In the genomic region with DNA sequence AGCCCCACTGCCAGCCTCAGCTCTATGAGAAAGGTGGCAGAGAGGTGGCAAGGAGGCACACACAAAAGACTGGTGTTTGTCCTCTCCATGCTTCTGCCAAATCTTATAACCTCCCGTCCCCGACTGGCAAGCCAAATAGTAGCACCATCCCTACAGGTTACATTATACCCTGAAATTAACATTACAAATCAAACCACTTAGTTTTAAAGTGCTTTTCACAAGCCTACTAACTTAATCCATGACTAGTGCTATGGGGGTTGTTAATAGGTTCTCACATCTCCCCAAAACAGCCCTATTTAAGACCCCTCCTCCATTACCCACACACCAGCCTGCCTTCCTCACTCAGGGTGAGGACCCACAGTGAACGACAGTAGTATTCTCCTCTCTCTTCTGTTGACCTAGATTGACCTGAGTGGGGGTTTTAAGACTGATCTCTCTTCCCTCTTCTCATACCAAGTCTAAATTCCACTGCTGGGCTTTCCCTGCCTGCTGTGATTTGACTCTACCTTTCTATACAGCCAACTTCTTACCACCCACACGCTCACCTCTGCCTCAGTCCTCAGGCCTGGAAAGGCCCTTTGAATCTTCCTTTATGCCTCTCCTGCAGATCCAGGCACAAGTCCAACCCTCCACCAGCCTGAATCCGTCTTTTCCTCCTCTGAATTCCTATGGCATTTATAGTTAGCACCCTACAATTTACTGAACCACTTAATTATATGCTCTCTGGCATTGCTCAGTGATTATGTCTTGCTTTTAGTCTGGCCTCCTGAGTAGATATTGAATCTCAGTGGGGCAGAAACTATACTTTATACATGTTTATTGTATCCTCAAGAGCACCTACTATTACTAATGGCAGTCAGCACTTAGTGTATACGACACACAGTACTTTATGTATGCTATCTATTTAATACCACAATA, we compare ENCODE assay signal across 1 cellular context.
TF ChIP-seq lines count a peak whose summit lies in the region.

No MANE protein-coding gene starts in this region.

TF ChIP-seq in H1, 55 proteins besides CTCF, POLR2A, EP300 and RAD21 (continued from another document):
- 0 out of 2 replicates have a peak, but pooled peaks have one; percentile 35 for TF ChIP-seq RBBP5 (IDR thresholded peaks at IDR 0.05; ENCODE audit: borderline replicate concordance, low read depth, low read length)
- no peak for TF ChIP-seq KDM1A (IDR thresholded peaks at IDR 0.05; ENCODE audit: borderline replicate concordance, low read length)
- TF ChIP-seq ASH2L (IDR thresholded peaks at IDR 0.05; ENCODE audit: low read length): peak; percentile 51
- no peak for TF ChIP-seq SAP30 (IDR thresholded peaks at IDR 0.05; ENCODE audit: insufficient read depth, insufficient replicate concordance, low read length)
TF ChIP-seq in H1: peak in this region for 5.
